In genomic region chr18:11055721-11056120, GRCh38 we compare ENCODE assay signal across 1 cellular context.
A peak's percentile ranks its signal among the peaks of the same experiment; 100 is the strongest.
TF ChIP-seq lines count a peak whose summit lies in the region.

No MANE protein-coding gene starts in this region.

TF ChIP-seq in HepG2, 621 proteins besides CTCF, POLR2A, EP300 and RAD21 (continued from another document and continues in another):
- no peak for TF ChIP-seq XRCC5 (optimal IDR thresholded peaks at IDR 0.05; ENCODE audit: low read length)
- TF ChIP-seq ZNF264 (CRISPR knock-in tag; IDR thresholded peaks at IDR 0.05) = peak; percentile 63; the same call in 1 of the 2 replicates
- TF ChIP-seq ZNF318 (CRISPR knock-in tag; IDR thresholded peaks at IDR 0.05) = no peak
- TF ChIP-seq GZF1 (CRISPR knock-in tag; IDR thresholded peaks at IDR 0.05) = no peak
- no peak for TF ChIP-seq HMGXB3 (CRISPR knock-in tag; IDR thresholded peaks at IDR 0.05; ENCODE audit: borderline replicate concordance)
- peak; percentile 81 for TF ChIP-seq HNF4A (CRISPR knock-in tag; IDR thresholded peaks at IDR 0.05)
- TF ChIP-seq ZNF350 (CRISPR knock-in tag; IDR thresholded peaks at IDR 0.05; ENCODE audit: borderline replicate concordance, low read depth) = no peak
- no peak for TF ChIP-seq SRF (IDR thresholded peaks at IDR 0.05; ENCODE audit: low read depth, low read length)
- peak; percentile 84; the same call in 1 of the 2 replicates for TF ChIP-seq ZFP1 (CRISPR knock-in tag; IDR thresholded peaks at IDR 0.05)
- TF ChIP-seq MTA1 (CRISPR knock-in tag; IDR thresholded peaks at IDR 0.05; ENCODE audit: borderline replicate concordance) = peak; percentile 59; the same call in 1 of the 2 replicates
- no peak for TF ChIP-seq ZNF616 (CRISPR knock-in tag; IDR thresholded peaks at IDR 0.05; ENCODE audit: low read depth)
- TF ChIP-seq ZNF629 (CRISPR knock-in tag; conservative IDR thresholded peaks at IDR 0.05) = no peak
- peak; percentile 50; the same call in 1 of the 2 replicates for TF ChIP-seq CEBPG (CRISPR knock-in tag; IDR thresholded peaks at IDR 0.05)
- TF ChIP-seq ZFP62 (CRISPR knock-in tag; IDR thresholded peaks at IDR 0.05) = no peak
- TF ChIP-seq NR2F2 (IDR thresholded peaks at IDR 0.05; ENCODE audit: borderline replicate concordance, low read depth) = no peak
- 0 out of 2 replicates have a peak, but pooled peaks have one; percentile 29 for TF ChIP-seq ZFX (CRISPR knock-in tag; IDR thresholded peaks at IDR 0.05; ENCODE audit: low read depth)
- TF ChIP-seq, protein P1, sequence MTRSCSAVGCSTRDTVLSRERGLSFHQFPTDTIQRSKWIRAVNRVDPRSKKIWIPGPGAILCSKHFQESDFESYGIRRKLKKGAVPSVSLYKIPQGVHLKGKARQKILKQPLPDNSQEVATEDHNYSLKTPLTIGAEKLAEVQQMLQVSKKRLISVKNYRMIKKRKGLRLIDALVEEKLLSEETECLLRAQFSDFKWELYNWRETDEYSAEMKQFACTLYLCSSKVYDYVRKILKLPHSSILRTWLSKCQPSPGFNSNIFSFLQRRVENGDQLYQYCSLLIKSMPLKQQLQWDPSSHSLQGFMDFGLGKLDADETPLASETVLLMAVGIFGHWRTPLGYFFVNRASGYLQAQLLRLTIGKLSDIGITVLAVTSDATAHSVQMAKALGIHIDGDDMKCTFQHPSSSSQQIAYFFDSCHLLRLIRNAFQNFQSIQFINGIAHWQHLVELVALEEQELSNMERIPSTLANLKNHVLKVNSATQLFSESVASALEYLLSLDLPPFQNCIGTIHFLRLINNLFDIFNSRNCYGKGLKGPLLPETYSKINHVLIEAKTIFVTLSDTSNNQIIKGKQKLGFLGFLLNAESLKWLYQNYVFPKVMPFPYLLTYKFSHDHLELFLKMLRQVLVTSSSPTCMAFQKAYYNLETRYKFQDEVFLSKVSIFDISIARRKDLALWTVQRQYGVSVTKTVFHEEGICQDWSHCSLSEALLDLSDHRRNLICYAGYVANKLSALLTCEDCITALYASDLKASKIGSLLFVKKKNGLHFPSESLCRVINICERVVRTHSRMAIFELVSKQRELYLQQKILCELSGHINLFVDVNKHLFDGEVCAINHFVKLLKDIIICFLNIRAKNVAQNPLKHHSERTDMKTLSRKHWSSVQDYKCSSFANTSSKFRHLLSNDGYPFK (CRISPR knock-in tag; IDR thresholded peaks at IDR 0.05; ENCODE audit: borderline replicate concordance) = no peak
- peak; percentile 43; the same call in 1 of the 2 replicates for TF ChIP-seq PHF21A (CRISPR knock-in tag; IDR thresholded peaks at IDR 0.05)
- no peak for TF ChIP-seq IRF2 (CRISPR knock-in tag; IDR thresholded peaks at IDR 0.05)
- no peak for TF ChIP-seq SNAPC2 (CRISPR knock-in tag; IDR thresholded peaks at IDR 0.05)
- peak; percentile 29; the same call in 1 of the 2 replicates for TF ChIP-seq GATAD2A (CRISPR knock-in tag; IDR thresholded peaks at IDR 0.05)
- no peak for TF ChIP-seq ZNF317 (CRISPR knock-in tag; IDR thresholded peaks at IDR 0.05)
- TF ChIP-seq SKIL (CRISPR knock-in tag; IDR thresholded peaks at IDR 0.05; ENCODE audit: borderline replicate concordance) = no peak
- no peak for TF ChIP-seq ZNF160 (CRISPR knock-in tag; IDR thresholded peaks at IDR 0.05)
- no peak for TF ChIP-seq MEIS2 (CRISPR knock-in tag; IDR thresholded peaks at IDR 0.05)
- peak; percentile 38; the same call in 1 of the 2 replicates for TF ChIP-seq NR2F6 (IDR thresholded peaks at IDR 0.05)
- TF ChIP-seq NR2F6 (CRISPR knock-in tag; IDR thresholded peaks at IDR 0.05) = peak; percentile 58
- peak; percentile 64 for TF ChIP-seq ZNF687 (CRISPR knock-in tag; IDR thresholded peaks at IDR 0.05)
- TF ChIP-seq SOX6 (IDR thresholded peaks at IDR 0.05) = no peak
- peak; percentile 42; the same call in 1 of the 2 replicates for TF ChIP-seq SOX6 (CRISPR knock-in tag; IDR thresholded peaks at IDR 0.05)
- peak; percentile 74; the same call in 1 of the 2 replicates for TF ChIP-seq CEBPB (IDR thresholded peaks at IDR 0.05; ENCODE audit: borderline replicate concordance, low read depth, low read length)
- no peak for TF ChIP-seq NFYC (CRISPR knock-in tag; IDR thresholded peaks at IDR 0.05)
- no peak for TF ChIP-seq ZNF232 (CRISPR knock-in tag; IDR thresholded peaks at IDR 0.05; ENCODE audit: borderline replicate concordance)
- peak; percentile 45; the same call in 1 of the 2 replicates for TF ChIP-seq TCF7L2 (IDR thresholded peaks at IDR 0.05; ENCODE audit: low read depth, low read length)
- TF ChIP-seq MED1 (CRISPR knock-in tag; IDR thresholded peaks at IDR 0.05) = 0 out of 2 replicates have a peak, but pooled peaks have one; percentile 20
- TF ChIP-seq KLF9 (CRISPR knock-in tag; IDR thresholded peaks at IDR 0.05; ENCODE audit: low read depth) = no peak
- TF ChIP-seq TRAFD1 (CRISPR knock-in tag; IDR thresholded peaks at IDR 0.05; ENCODE audit: borderline replicate concordance) = no peak
- TF ChIP-seq ZNF329 (CRISPR knock-in tag; IDR thresholded peaks at IDR 0.05; ENCODE audit: low read depth) = no peak
